15 cellular contexts compared by ENCODE assay signal in genomic region chr3:140724856-140725812, GRCh38. TPM values are rescaled to one million over a fixed set of nuclear protein-coding genes. Genes with fewer than 3 reads are reported as not detected.
A peak's percentile ranks its signal among the peaks of the same experiment; 100 is the strongest.
DNase-seq lines count a peak whose midpoint lies in the region; ATAC-seq, FAIRE-seq and TF ChIP-seq lines count a peak whose summit lies in the region.
"Had no signal": no experiment of that assay in that cellular context is flagged by ENCODE, and none has a peak within 500 bp of the region (broad histone marks: within the 10 kb centered on the region; RNA-seq: fewer than 3 reads in every experiment).

No MANE protein-coding gene starts in this region.

- H2AFZ ChIP-seq in GM12878 (ENCODE audit: control insufficient read depth, low read depth, low read length) = no peak overlapping the region; the same call in 1 of the 2 replicates
- no peak overlapping the region for H2AFZ ChIP-seq in OCI-LY7 (ENCODE audit: low read length)

- in situ Hi-C loops in GM12878 (cut with MboI) = loop anchor here (25.0 kb wide), 1 partner anchor 588 kb away; no protein-coding TSS in a partner anchor

- H3K27me3 ChIP-seq in GM12878 (replicated peaks in 1 of 2; ENCODE audit: control insufficient read depth in 2 of 2, insufficient read depth in 2 of 2, low read length in 1 of 2) = no peaks in the 10 kb centered on the region
- no peaks in the 10 kb centered on the region for H3K27me3 ChIP-seq in lower lobe of right lung (ENCODE audit: low read depth)
- H3K27me3 ChIP-seq: suprapubic skin had no signal

- no peak overlapping the region for H3K27ac Mint-ChIP-seq in MCF 10A (ENCODE audit: low read depth, unreplicated experiment)
- H3K27ac Mint-ChIP-seq: CD4-positive, CD25-positive, alpha-beta regulatory T cell had no signal

- H3K36me3 Mint-ChIP-seq in MCF 10A (ENCODE audit: insufficient read depth, unreplicated experiment) = no peaks in the 10 kb centered on the region
- H3K36me3 Mint-ChIP-seq: CD4-positive, CD25-positive, alpha-beta regulatory T cell had no signal

- H3K9me3 Mint-ChIP-seq in MCF 10A (ENCODE audit: unreplicated experiment) = peaks cover 7% of the 10 kb centered on the region

- H3K4me2 ChIP-seq in GM12878 (ENCODE audit: control insufficient read depth, insufficient read depth) (peak overlapping the region; percentile 22; the same call in 1 of the 2 replicates), OCI-LY7 (ENCODE audit: low read length) (no peak overlapping the region)

- WGBS in GM12878 (ENCODE audit: insufficient coverage, insufficient replicate concordance, low lambda C conversion rate, missing lambda C conversion rate) = 0% methylated on average over 4 of the region's 4 CpGs

- ATAC-seq in GM18867 (IDR thresholded peaks at IDR 0.05; ENCODE audit: unreplicated experiment) (peak; percentile 66), GM21423 (IDR thresholded peaks at IDR 0.05; ENCODE audit: unreplicated experiment) (peak; percentile 72), HG03039 (IDR thresholded peaks at IDR 0.05; ENCODE audit: unreplicated experiment) (peak; percentile 64), GM12878 (peak; percentile 86), lower lobe of right lung (no peak)

- BruUV-seq in GM12878 (replicated peaks; lab: Mats Ljungman, UMichigan) = TSS peak; percentile 95
- BruUV-seq in MCF 10A (replicated peaks; lab: Mats Ljungman, UMichigan) = no TSS peak
- no TSS peak for BruUV-seq in OCI-LY7 (replicated peaks; lab: Mats Ljungman, UMichigan)

- POLR2A ChIA-PET in GM12878 (lab: Charles Lee) = interaction anchor here (0.8 to 1.6 kb wide), 4 partner anchors 8 to 125 kb away, joined by 3 to 6 read pairs (median 4); no protein-coding TSS in a partner anchor
- POLR2A ChIA-PET in MCF 10A (lab: Yijun Ruan, JAX) = no interaction called here
- POLR2A ChIA-PET in OCI-LY7 (lab: Charles Lee) = interaction anchor here (0.7 to 1.3 kb wide), 3 partner anchors 30 to 1286 kb away, joined by 3 read pairs; no protein-coding TSS in a partner anchor

- H3K27ac ChIP-seq in GM12878 (ENCODE audit: control insufficient read depth, insufficient read depth) (peak overlapping the region; percentile 58), OCI-LY7 (ENCODE audit: low read depth, low read length, poor library complexity, severe bottlenecking) (no peak overlapping the region), lower lobe of right lung (no peak overlapping the region)
- H3K27ac ChIP-seq: suprapubic skin had no signal

- RAD21 ChIA-PET in GM12878 (lab: Charles Lee; ENCODE audit: unreplicated experiment) = interaction anchor here (0.6 to 2.5 kb wide), 10 partner anchors 9 to 556 kb away, joined by 3 to 16 read pairs (median 5); no protein-coding TSS in a partner anchor

- H3K79me2 ChIP-seq in GM12878 (ENCODE audit: control insufficient read depth, insufficient read depth, low read length) (no peaks in the 10 kb centered on the region), OCI-LY7 (ENCODE audit: insufficient read depth, low read depth, low read length) (no peaks in the 10 kb centered on the region)

- intact Hi-C loops in GM12878 (cut with micrococcal nuclease; ENCODE audit: unreplicated experiment) (no loop called here), MCF 10A (cut with micrococcal nuclease) (no loop called here), OCI-LY7 (cut with micrococcal nuclease; ENCODE audit: unreplicated experiment) (no loop called here), lower lobe of right lung (cut with DNase I) (no loop called here)

- no peaks in the 10 kb centered on the region for H4K20me1 ChIP-seq in GM12878 (ENCODE audit: control insufficient read depth, insufficient read depth)
- no peaks in the 10 kb centered on the region for H4K20me1 ChIP-seq in OCI-LY7 (ENCODE audit: insufficient read depth, low read length)

- CTCF ChIA-PET in GM12878 (lab: Yijun Ruan, JAX) = interaction anchor here (1.3 to 3.9 kb wide), 4 partner anchors 11 to 139 kb away, joined by 3 to 17 read pairs (median 4); no protein-coding TSS in a partner anchor
- CTCF ChIA-PET in MCF 10A (lab: Yijun Ruan, JAX) = interaction anchor here (0.6 kb wide), 1 partner anchor 1375 kb away, joined by 3 read pairs; no protein-coding TSS in a partner anchor
- CTCF ChIA-PET in OCI-LY7 (lab: Charles Lee; ENCODE audit: unreplicated experiment) = no interaction called here

- DNase-seq in GM12878 (ENCODE audit: low read depth, low spot score) = no peak
- DNase-seq in MCF 10A (ENCODE audit: unreplicated experiment) = no peak
- DNase-seq in dermis blood vessel endothelial cell = no peak
- DNase-seq in OCI-LY7 (ENCODE audit: low spot score) = no peak
- DNase-seq in lower lobe of right lung = no peak
- DNase-seq: activated CD8-positive, alpha-beta memory T cell treated with anti-CD3 and anti-CD28 coated beads for 24 hours; CD4-positive, CD25-positive, alpha-beta regulatory T cell; NCI-H1092 treated with DMSO at 0.1 percent for 48 hours; T-helper 1 cell had no signal

- no peak for TF ChIP-seq POLR2A in GM12878 (IDR thresholded peaks at IDR 0.05; ENCODE audit: low read depth, low read length)

- H3K36me3 ChIP-seq in GM12878 (ENCODE audit: control insufficient read depth in 2 of 2, insufficient read depth in 2 of 2, low read length in 1 of 2) (no peaks in the 10 kb centered on the region), OCI-LY7 (ENCODE audit: insufficient read depth, low read length) (no peaks in the 10 kb centered on the region), lower lobe of right lung (no peaks in the 10 kb centered on the region)
- H3K36me3 ChIP-seq: suprapubic skin had no signal

- H3K9me2 ChIP-seq in OCI-LY7 (ENCODE audit: insufficient read depth, low read length) = no peaks in the 10 kb centered on the region

- H3K4me1 Mint-ChIP-seq in MCF 10A (ENCODE audit: insufficient read depth, unreplicated experiment) = no peaks in the 10 kb centered on the region
- H3K4me1 Mint-ChIP-seq: CD4-positive, CD25-positive, alpha-beta regulatory T cell had no signal

- H3K4me3 ChIP-seq in GM12878 (no peak overlapping the region), OCI-LY7 (ENCODE audit: low read depth, low read length, poor library complexity, severe bottlenecking) (no peak overlapping the region), lower lobe of right lung (no peak overlapping the region)
- H3K4me3 ChIP-seq: suprapubic skin had no signal

- no peak for FAIRE-seq in GM12878 (lab: Jason Lieb, UNC)

- peak in 1 of 2 experiments; percentile 21; a peak in 2 of 4 replicates for TF ChIP-seq EP300 in GM12878 (IDR thresholded peaks at IDR 0.05; ENCODE audit: borderline replicate concordance in 1 of 2, control insufficient read depth in 1 of 2, low read depth in 2 of 2, low read length in 2 of 2)

- no peak for TF ChIP-seq RAD21 in GM12878 (IDR thresholded peaks at IDR 0.05; ENCODE audit: insufficient read depth, low read depth, low read length)

- H3K9me3 ChIP-seq in GM12878 (replicated peaks; ENCODE audit: control insufficient read depth, insufficient read depth, low read length) (no peaks in the 10 kb centered on the region; the same call in 2 of the 3 replicates), OCI-LY7 (ENCODE audit: low read length) (no peaks in the 10 kb centered on the region), lower lobe of right lung (no peaks in the 10 kb centered on the region)
- H3K9me3 ChIP-seq: suprapubic skin had no signal

- SMC1A ChIA-PET in GM12878 (lab: Charles Lee; ENCODE audit: uncharacterized antibody, unreplicated experiment) = interaction anchor here (0.5 to 3.2 kb wide), 17 partner anchors 7 to 1014 kb away, joined by 3 to 22 read pairs (median 4); no protein-coding TSS in a partner anchor

- peaks cover 11% of the 10 kb centered on the region; the same call in 1 of the 2 replicates for H3K4me1 ChIP-seq in GM12878 (ENCODE audit: control insufficient read depth, insufficient read depth, low read length)
- peaks cover 11% of the 10 kb centered on the region for H3K4me1 ChIP-seq in OCI-LY7 (ENCODE audit: insufficient read depth, low read length, poor library complexity, severe bottlenecking)
- H3K4me1 ChIP-seq in lower lobe of right lung = no peaks in the 10 kb centered on the region
- H3K4me1 ChIP-seq: suprapubic skin had no signal

- H3K9ac ChIP-seq in GM12878 (ENCODE audit: control insufficient read depth, insufficient read depth, low read length) = no peak overlapping the region

- TF ChIP-seq CTCF in GM12878 (IDR thresholded peaks at IDR 0.05 in 2 of 3, conservative IDR thresholded peaks at IDR 0.05 in 1 of 3; ENCODE audit: control insufficient read depth in 2 of 3, extremely low read depth in 1 of 3, insufficient read depth in 1 of 3, low read depth in 3 of 3, low read length in 3 of 3) (no peak), MCF 10A (IDR thresholded peaks at IDR 0.05; ENCODE audit: unreplicated experiment) (no peak), OCI-LY7 (conservative IDR thresholded peaks at IDR 0.05; ENCODE audit: low read length) (no peak), lower lobe of right lung (IDR thresholded peaks at IDR 0.05) (no peak)

- no peak overlapping the region for H3K4me3 Mint-ChIP-seq in MCF 10A (ENCODE audit: unreplicated experiment)
- H3K4me3 Mint-ChIP-seq: CD4-positive, CD25-positive, alpha-beta regulatory T cell had no signal

- H3K27me3 Mint-ChIP-seq in MCF 10A (ENCODE audit: insufficient read depth, unreplicated experiment) = peaks cover 5% of the 10 kb centered on the region
- H3K27me3 Mint-ChIP-seq: CD4-positive, CD25-positive, alpha-beta regulatory T cell had no signal

TF ChIP-seq in GM12878, 131 proteins besides CTCF, POLR2A, EP300 and RAD21 (continues in another document):
- TF ChIP-seq KDM1A (IDR thresholded peaks at IDR 0.05; ENCODE audit: borderline replicate concordance) (no peak), CEBPB (IDR thresholded peaks at IDR 0.05; ENCODE audit: borderline replicate concordance in 1 of 2, low read depth in 2 of 2, low read length in 2 of 2) (no peak)

RNA-seq across cellular contexts. Expression of gene TRIM42, which starts 47.3 kb away (rescaled TPM):
- total RNA-seq in GM12878 (2013; cell fraction: nucleolus; rRNA removed) = not detected in 2 replicates
- 0.05 TPM in 1 of 2 replicates, not detected in the other for total RNA-seq in GM12878 (2014; rRNA removed)
- not detected in 2 replicates for total RNA-seq in GM12878 (2014; rRNA removed; fragmentation: Illumina TruSeq; extraction: Trizol)
- total RNA-seq in GM12878 (2021) = not detected in 2 replicates
- polyA plus RNA-seq in GM12878 (2011; ENCODE audit: low read depth) = not detected
- not detected in 2 replicates for polyA plus RNA-seq in GM12878 (2011; rRNA removed)
- not detected in 2 replicates for polyA plus RNA-seq in GM12878 (2011; cell fraction: cytosol; rRNA removed)
- not detected in 2 replicates for polyA plus RNA-seq in GM12878 (2011; cell fraction: nucleus; rRNA removed)
- not detected in 2 replicates for polyA plus RNA-seq in GM12878 (2012)
- polyA plus RNA-seq in GM12878 (2014; fragmentation: Illumina TruSeq; extraction: Trizol) = 0.03 TPM in 1 of 2 replicates, not detected in the other
- polyA plus RNA-seq in GM12878 (2014; fragmentation: Nextera tagmentation; extraction: Ambion mirVana) = not detected
- 0.04 TPM in 1 of 2 replicates, not detected in the other for polyA plus RNA-seq in GM12878 (2014; rRNA removed)
- not detected for polyA plus RNA-seq in GM12878 (2016; fragmentation: Nextera tagmentation; extraction: Ambion mirVana)
- polyA minus RNA-seq in GM12878 (2011; rRNA and poly(A)+ RNA removed) = not detected in 2 replicates
- not detected in 2 replicates for polyA minus RNA-seq in GM12878 (2011; cell fraction: cytosol; rRNA and poly(A)+ RNA removed)
- polyA minus RNA-seq in GM12878 (2011; cell fraction: nucleus; rRNA and poly(A)+ RNA removed) = not detected in 2 replicates
- not detected in 2 replicates for total RNA-seq in MCF 10A (2022)
- not detected in 2 replicates for total RNA-seq in dermis blood vessel endothelial cell
- total RNA-seq in OCI-LY7 (2014; rRNA removed; shearing (Covaris generic)) = not detected in 2 replicates
- total RNA-seq in OCI-LY7 (2022) = not detected in 2 replicates
- not detected for total RNA-seq in lower lobe of right lung
- total RNA-seq: CD4-positive, CD25-positive, alpha-beta regulatory T cell; lower leg skin; osteocyte; suprapubic skin had no signal
- polyA plus RNA-seq: CD4-positive, CD25-positive, alpha-beta regulatory T cell had no signal

Comparison
In these comparisons a context has a peak if more than half of its experiments do, and no peak if none do; other contexts are left out.
1. ATAC-seq: peak in GM18867 (single experiment), GM21423 (single experiment), HG03039 (single experiment) and GM12878 (single experiment); none in lower lobe of right lung (0 of 2).